Comparison of ENCODE assay signal across 21 cellular contexts in genomic region chr9:126303488-126303887, GRCh38. TPM values are rescaled to one million over a fixed set of nuclear protein-coding genes. Genes with fewer than 3 reads are reported as not detected.
DNase-seq lines count a peak whose midpoint lies in the region; ATAC-seq, FAIRE-seq and TF ChIP-seq lines count a peak whose summit lies in the region.
"Had no signal": no experiment of that assay in that cellular context is flagged by ENCODE, and none has a peak within 500 bp of the region (broad histone marks: within the 10 kb centered on the region; RNA-seq: fewer than 3 reads in every experiment).

No MANE protein-coding gene starts in this region.

- H3K27me3 Mint-ChIP-seq in WTC11 (ENCODE audit: low read depth) = no peaks in the 10 kb centered on the region
- peaks cover 7% of the 10 kb centered on the region for H3K27me3 Mint-ChIP-seq in activated T-helper 1 cell treated with anti-CD3 and anti-CD28 coated beads, Interleukin-12 subunit alpha, Interleukin-12 subunit beta, Interleukin-2, Interleukin-4 antibody, amounts not matched to agents 30 ng/mL and 10 ng/mL and 1 ng/mL, durations not matched to agents 14 hours and 24 hours and 36 hours (ENCODE audit: insufficient read depth)

- ATAC-seq in HepG2 (peak; percentile 33), right lobe of liver (no peak), WTC11 (peak; percentile 85)
- ATAC-seq: left ventricle myocardium superior had no signal

- POLR2A ChIA-PET in HepG2 (lab: Yijun Ruan, JAX) = no interaction called here
- POLR2A ChIA-PET in WTC11 (lab: Charles Lee) = no interaction called here

- in situ Hi-C loops in HepG2 (cut with HindIII; ENCODE audit: extremely low pct_ligation_motif_present, low pct_unique_long_range_greater_than_20kb) = loop anchor here (5.0 kb wide), 2 partner anchors 94 to 189 kb away; no protein-coding TSS in a partner anchor

- no peak for TF ChIP-seq RAD21 in HepG2 (CRISPR knock-in tag; IDR thresholded peaks at IDR 0.05)

- no peak overlapping the region for H3K27ac Mint-ChIP-seq in WTC11
- H3K27ac Mint-ChIP-seq in activated T-helper 1 cell treated with anti-CD3 and anti-CD28 coated beads, Interleukin-12 subunit alpha, Interleukin-12 subunit beta, Interleukin-2, Interleukin-4 antibody, amounts not matched to agents 30 ng/mL and 10 ng/mL and 1 ng/mL, durations not matched to agents 14 hours and 24 hours and 36 hours = no peak overlapping the region
- H3K27ac Mint-ChIP-seq: activated B cell treated with CpG ODN at 0.5 μM for 24 hours had no signal

- peak overlapping the region; percentile 35 for H3K4me2 ChIP-seq in HepG2 (ENCODE audit: low read depth, low read length)
- H3K4me2 ChIP-seq in keratinocyte (ENCODE audit: control insufficient read depth, extremely low read depth, insufficient read depth, low read depth, low read length) = no peak overlapping the region

- BruUV-seq in HepG2 (replicated peaks; lab: Mats Ljungman, UMichigan) = no TSS peak

- intact Hi-C loops in HepG2 (cut with micrococcal nuclease; ENCODE audit: unreplicated experiment) = loop anchor here (2.0 kb wide), 3 partner anchors 13 to 83 kb away; no protein-coding TSS in a partner anchor
- intact Hi-C loops in right lobe of liver (cut with DNase I) = loop anchor here (10.0 kb wide), 2 partner anchors 91 to 181 kb away; no protein-coding TSS in a partner anchor
- intact Hi-C loops in activated T-helper 1 cell treated with anti-CD3 and anti-CD28 coated beads, Interleukin-12 subunit alpha, Interleukin-12 subunit beta, Interleukin-2, Interleukin-4 antibody, amounts not matched to agents 30 ng/mL and 10 ng/mL and 1 ng/mL, durations not matched to agents 14 hours and 24 hours and 36 hours (cut with micrococcal nuclease) = no loop called here

- FAIRE-seq in HepG2 (lab: Jason Lieb, UNC) (peak; percentile 53), keratinocyte (lab: Jason Lieb, UNC) (peak; percentile 13)
- FAIRE-seq: GM18507 had no signal

- H3K9me1 ChIP-seq in keratinocyte (ENCODE audit: control insufficient read depth, extremely low read depth, insufficient read depth, low read length) = no peaks in the 10 kb centered on the region

- H3K36me3 ChIP-seq in HepG2 (replicated peaks in 1 of 2; ENCODE audit: control insufficient read depth in 1 of 2, insufficient read depth in 2 of 2, low read length in 2 of 2) = no peaks in the 10 kb centered on the region
- no peaks in the 10 kb centered on the region for H3K36me3 ChIP-seq in right lobe of liver
- H3K36me3 ChIP-seq in keratinocyte (ENCODE audit: control insufficient read depth in 2 of 2, extremely low read depth in 1 of 2, insufficient read depth in 2 of 2, low read length in 2 of 2) = no peaks in the 10 kb centered on the region
- H3K36me3 ChIP-seq: esophagus squamous epithelium, Peyer's patch, SJSA1, tibial nerve had no signal

- dilution Hi-C loops in keratinocyte (cut with MboI; ENCODE audit: extremely low pct_ligation_motif_present, low sequenced_read_pairs) = no loop called here

- H3K9ac ChIP-seq in HepG2 (ENCODE audit: insufficient read depth, low read depth, low read length) = no peak overlapping the region
- H3K9ac ChIP-seq in keratinocyte (ENCODE audit: control insufficient read depth, extremely low read depth, insufficient read depth, low read length) = no peak overlapping the region

- no peak overlapping the region for H3K27ac ChIP-seq in HepG2 (ENCODE audit: extremely low read length, insufficient read depth, low read length)
- no peak overlapping the region for H3K27ac ChIP-seq in right lobe of liver
- no peak overlapping the region for H3K27ac ChIP-seq in keratinocyte (ENCODE audit: control insufficient read depth, insufficient read depth, low read length)
- H3K27ac ChIP-seq: esophagus squamous epithelium, Peyer's patch, SJSA1, tibial nerve had no signal

- no peaks in the 10 kb centered on the region for H4K20me1 ChIP-seq in HepG2 (ENCODE audit: insufficient read depth, low read length)
- H4K20me1 ChIP-seq in keratinocyte (ENCODE audit: control insufficient read depth, extremely low read depth, insufficient read depth, low read length) = no peaks in the 10 kb centered on the region

- WGBS in HepG2 (ENCODE audit: low lambda C conversion rate) = 58% methylated on average over 3 of the region's 3 CpGs
- 100% methylated on average over 3 of the region's 3 CpGs for WGBS in right lobe of liver (ENCODE audit: insufficient coverage, low coverage, low lambda C conversion rate, missing lambda C conversion rate)

- DNase-seq in HepG2 (ENCODE audit: low spot score) (peak; percentile 37), right lobe of liver (no peak), WTC11 (ENCODE audit: low spot score) (no peak), keratinocyte (ENCODE audit: low read depth, low spot score) (no peak), retina (no peak), NCI-H146 treated with DMSO at 0.1 percent for 48 hours (lab: John Stamatoyannopoulos, UW; ENCODE audit: unreplicated experiment) (no peak)
- no peak for DNase-seq in stimulated activated CD8-positive, alpha-beta memory T cell treated with anti-CD3 and anti-CD28 coated beads, Interleukin-4, amount 100 ng/mL, for 48 hours
- no peak for DNase-seq in activated T-helper 1 cell treated with anti-CD3 and anti-CD28 coated beads, Interleukin-12 subunit alpha, Interleukin-12 subunit beta, Interleukin-2, Interleukin-4 antibody, amounts not matched to agents 30 ng/mL and 10 ng/mL and 1 ng/mL, durations not matched to agents 14 hours and 24 hours and 36 hours (ENCODE audit: low spot score)
- DNase-seq: activated B cell treated with CpG ODN at 0.5 μM for 24 hours; amygdala; CD8-positive, alpha-beta memory T cell; central memory CD4-positive, alpha-beta T cell; effector CD8-positive, alpha-beta T cell; esophagus squamous epithelium; left ventricle myocardium superior; NCI-H146; NK-92 treated with Interleukin-12 subunit alpha and Interleukin-12 subunit beta, amount 100 ng/mL, for 24 hours; Peyer's patch had no signal

- no peaks in the 10 kb centered on the region for H3K36me3 Mint-ChIP-seq in WTC11
- H3K36me3 Mint-ChIP-seq in activated T-helper 1 cell treated with anti-CD3 and anti-CD28 coated beads, Interleukin-12 subunit alpha, Interleukin-12 subunit beta, Interleukin-2, Interleukin-4 antibody, amounts not matched to agents 30 ng/mL and 10 ng/mL and 1 ng/mL, durations not matched to agents 14 hours and 24 hours and 36 hours (ENCODE audit: low read depth) = no peaks in the 10 kb centered on the region
- H3K36me3 Mint-ChIP-seq: CD8-positive, alpha-beta memory T cell had no signal

- TF ChIP-seq EP300 in HepG2 (IDR thresholded peaks at IDR 0.05; ENCODE audit: low read depth in 2 of 2, low read length in 2 of 2) (no peak), HepG2 (CRISPR knock-in tag; IDR thresholded peaks at IDR 0.05; ENCODE audit: borderline replicate concordance) (no peak)

- no peak overlapping the region for H3K4me3 Mint-ChIP-seq in WTC11
- H3K4me3 Mint-ChIP-seq in activated T-helper 1 cell treated with anti-CD3 and anti-CD28 coated beads, Interleukin-12 subunit alpha, Interleukin-12 subunit beta, Interleukin-2, Interleukin-4 antibody, amounts not matched to agents 30 ng/mL and 10 ng/mL and 1 ng/mL, durations not matched to agents 14 hours and 24 hours and 36 hours = no peak overlapping the region
- H3K4me3 Mint-ChIP-seq: activated B cell treated with CpG ODN at 0.5 μM for 24 hours; CD8-positive, alpha-beta memory T cell had no signal

- H2AFZ ChIP-seq in HepG2 (ENCODE audit: low read length) (no peak overlapping the region), keratinocyte (ENCODE audit: control insufficient read depth, low read length) (no peak overlapping the region)

- no peaks in the 10 kb centered on the region; the same call in 1 of the 2 replicates for H3K4me1 Mint-ChIP-seq in WTC11
- H3K4me1 Mint-ChIP-seq in activated T-helper 1 cell treated with anti-CD3 and anti-CD28 coated beads, Interleukin-12 subunit alpha, Interleukin-12 subunit beta, Interleukin-2, Interleukin-4 antibody, amounts not matched to agents 30 ng/mL and 10 ng/mL and 1 ng/mL, durations not matched to agents 14 hours and 24 hours and 36 hours (ENCODE audit: low read depth) = peaks cover 5% of the 10 kb centered on the region
- H3K4me1 Mint-ChIP-seq: activated B cell treated with CpG ODN at 0.5 μM for 24 hours had no signal

- no peak overlapping the region for H3K4me3 ChIP-seq in HepG2 (replicated peaks in 1 of 3; ENCODE audit: insufficient read depth in 1 of 3, low read depth in 2 of 3, low read length in 3 of 3)
- H3K4me3 ChIP-seq in right lobe of liver = no peak overlapping the region
- H3K4me3 ChIP-seq in keratinocyte (ENCODE audit: control insufficient read depth in 2 of 3, extremely low read depth in 1 of 3, insufficient read depth in 2 of 3, low read depth in 1 of 3, low read length in 3 of 3) = no peak overlapping the region
- H3K4me3 ChIP-seq: esophagus squamous epithelium, Peyer's patch, SJSA1, tibial nerve had no signal

- peaks cover 67% of the 10 kb centered on the region for H3K4me1 ChIP-seq in HepG2 (ENCODE audit: insufficient read depth, low read length)
- H3K4me1 ChIP-seq in right lobe of liver = no peaks in the 10 kb centered on the region
- H3K4me1 ChIP-seq in keratinocyte (ENCODE audit: control insufficient read depth, extremely low read depth, insufficient read depth, low read length) = no peaks in the 10 kb centered on the region
- H3K4me1 ChIP-seq: esophagus squamous epithelium, Peyer's patch, SJSA1 had no signal

- no peaks in the 10 kb centered on the region for H3K9me3 ChIP-seq in HepG2 (ENCODE audit: low read length)
- H3K9me3 ChIP-seq in right lobe of liver = no peaks in the 10 kb centered on the region
- no peaks in the 10 kb centered on the region for H3K9me3 ChIP-seq in keratinocyte (ENCODE audit: control insufficient read depth, low read depth, low read length)
- H3K9me3 ChIP-seq: esophagus squamous epithelium, Peyer's patch, SJSA1, tibial nerve had no signal

- no peaks in the 10 kb centered on the region for H3K9me3 Mint-ChIP-seq in WTC11
- H3K9me3 Mint-ChIP-seq in activated T-helper 1 cell treated with anti-CD3 and anti-CD28 coated beads, Interleukin-12 subunit alpha, Interleukin-12 subunit beta, Interleukin-2, Interleukin-4 antibody, amounts not matched to agents 30 ng/mL and 10 ng/mL and 1 ng/mL, durations not matched to agents 14 hours and 24 hours and 36 hours = no peaks in the 10 kb centered on the region
- H3K9me3 Mint-ChIP-seq: activated B cell treated with CpG ODN at 0.5 μM for 24 hours; CD8-positive, alpha-beta memory T cell had no signal

- H3K79me2 ChIP-seq in HepG2 (ENCODE audit: insufficient read depth, low read length) (no peaks in the 10 kb centered on the region), keratinocyte (ENCODE audit: control insufficient read depth, insufficient read depth, low read length) (no peaks in the 10 kb centered on the region)

- no peaks in the 10 kb centered on the region; a peak in 1 of 5 replicates for H3K27me3 ChIP-seq in HepG2 (ENCODE audit: control insufficient read depth in 1 of 2, insufficient read depth in 2 of 2, low read length in 2 of 2)
- H3K27me3 ChIP-seq in right lobe of liver = no peaks in the 10 kb centered on the region
- peaks cover 2% of the 10 kb centered on the region for H3K27me3 ChIP-seq in keratinocyte (ENCODE audit: control insufficient read depth, extremely low read depth, insufficient read depth, low read length)
- H3K27me3 ChIP-seq: Peyer's patch, SJSA1, tibial nerve had no signal

- TF ChIP-seq POLR2A in HepG2 (IDR thresholded peaks at IDR 0.05; ENCODE audit: insufficient read depth in 1 of 2, low read depth in 2 of 2, low read length in 2 of 2) = no peak
- no peak for TF ChIP-seq POLR2A in right lobe of liver (IDR thresholded peaks at IDR 0.05)

- CTCF ChIA-PET in HepG2 (lab: Yijun Ruan, JAX; ENCODE audit: low intra/inter-chr PET ratio, low total read pairs) = interaction anchor here (2.7 kb wide), 1 partner anchor 95 kb away, joined by 47 read pairs; no protein-coding TSS in a partner anchor
- CTCF ChIA-PET in WTC11 (lab: Charles Lee) = interaction anchor here (0.6 to 4.1 kb wide), 7 partner anchors 10 to 877 kb away, joined by 3 to 19 read pairs (median 4); no protein-coding TSS in a partner anchor

- TF ChIP-seq CTCF in HepG2 (CRISPR knock-in tag; IDR thresholded peaks at IDR 0.05) = no peak
- no peak for TF ChIP-seq CTCF in right lobe of liver (IDR thresholded peaks at IDR 0.05)
- no peak for TF ChIP-seq CTCF in WTC11 (IDR thresholded peaks at IDR 0.05)
- no peak for TF ChIP-seq CTCF in keratinocyte (optimal IDR thresholded peaks at IDR 0.05 in 1 of 3, IDR thresholded peaks at IDR 0.05 in 1 of 3, conservative IDR thresholded peaks at IDR 0.05 in 1 of 3; ENCODE audit: extremely low read depth in 1 of 3, insufficient read depth in 2 of 3, low read length in 3 of 3)

RNA-seq across cellular contexts. Expression of gene MVB12B, which starts 23.1 kb away (rescaled TPM):
- total RNA-seq in HepG2 (2016; rRNA removed; fragmentation: Illumina TruSeq; extraction: Trizol) (26.0 and 30.1 TPM in 2 replicates), right lobe of liver (10 to 100 TPM in 2 of 6 experiments, 1 to 10 TPM in 4; 7.2 to 16.2 (median 9.1) TPM), WTC11 (2021) (4.9 to 5.7 TPM (median 5.5 TPM) in 3 replicates)
- 52.4 and 56.2 TPM in 2 replicates for total RNA-seq in HepG2 (2016; cell fraction: cytosol; rRNA removed; fragmentation: Illumina TruSeq; extraction: Trizol; ENCODE audit: low read depth)
- 22.0 and 29.4 TPM in 2 replicates for total RNA-seq in HepG2 (2016; cell fraction: insoluble cytoplasmic fraction; rRNA removed; fragmentation: Illumina TruSeq; extraction: Trizol)
- 19.7 and 20.0 TPM in 2 replicates for total RNA-seq in HepG2 (2016; cell fraction: membrane; rRNA removed; fragmentation: Illumina TruSeq; extraction: Trizol)
- total RNA-seq in HepG2 (2016; cell fraction: nucleus; rRNA removed; fragmentation: Illumina TruSeq; extraction: Trizol) = 43.3 and 49.2 TPM in 2 replicates
- polyA plus RNA-seq in HepG2 (2011; rRNA removed) (10.7 and 12.1 TPM in 2 replicates), keratinocyte (0.54 to 2.5 TPM (median 1.2 TPM) in 3 replicates)
- 9.2 and 11.3 TPM in 2 replicates for polyA plus RNA-seq in HepG2 (2011; cell fraction: cytosol; rRNA removed)
- polyA plus RNA-seq in HepG2 (2011; cell fraction: nucleus; rRNA removed) = 13.9 and 18.7 TPM in 2 replicates
- polyA plus RNA-seq in HepG2 (2012) = 10.0 and 10.4 TPM in 2 replicates
- polyA plus RNA-seq in HepG2 (2016; cell fraction: cytosol; fragmentation: Illumina TruSeq; extraction: Trizol; ENCODE audit: low read depth) = 2.4 and 3.2 TPM in 2 replicates
- polyA plus RNA-seq in HepG2 (2016; cell fraction: insoluble cytoplasmic fraction; fragmentation: Illumina TruSeq; extraction: Trizol; ENCODE audit: low read depth) = 20.2 and 24.6 TPM in 2 replicates
- polyA plus RNA-seq in HepG2 (2016; cell fraction: membrane; fragmentation: Illumina TruSeq; extraction: Trizol; ENCODE audit: low read depth) = 7.4 and 7.6 TPM in 2 replicates
- polyA plus RNA-seq in HepG2 (2016; cell fraction: nucleus; fragmentation: Illumina TruSeq; extraction: Trizol; ENCODE audit: insufficient read depth, low read depth) = 22.4 and 30.0 TPM in 2 replicates
- 1.4 and 38.6 TPM in 2 replicates for polyA minus RNA-seq in HepG2 (2011; rRNA and poly(A)+ RNA removed; ENCODE audit: low replicate concordance)
- polyA minus RNA-seq in HepG2 (2011; cell fraction: cytosol; rRNA and poly(A)+ RNA removed) = 10.4 and 11.3 TPM in 2 replicates
- 43.9 and 48.9 TPM in 2 replicates for polyA minus RNA-seq in HepG2 (2011; cell fraction: nucleus; rRNA and poly(A)+ RNA removed)
- polyA plus RNA-seq in keratinocyte (2011; ENCODE audit: low read depth) = 0.35 TPM
- polyA plus RNA-seq in keratinocyte (2011; cell fraction: cytosol; rRNA removed) = 1.3 and 1.5 TPM in 2 replicates
- polyA plus RNA-seq in keratinocyte (2011; cell fraction: nucleus; rRNA removed) = 2.4 and 2.6 TPM in 2 replicates
- polyA plus RNA-seq in keratinocyte (2012; ENCODE audit: low replicate concordance) = 0.35 and 1.3 TPM in 2 replicates
- 2.8 to 3.3 TPM (median 2.8 TPM) in 3 replicates for polyA minus RNA-seq in keratinocyte
- 1.7 TPM for polyA minus RNA-seq in keratinocyte (2011; cell fraction: cytosol; rRNA and poly(A)+ RNA removed)
- 2.5 and 6.2 TPM in 2 replicates for polyA minus RNA-seq in keratinocyte (2011; cell fraction: nucleus; rRNA and poly(A)+ RNA removed)
- 1.1 and 1.9 TPM in 2 replicates for total RNA-seq in activated T-helper 1 cell treated with anti-CD3 and anti-CD28 coated beads, Interleukin-12 subunit alpha, Interleukin-12 subunit beta, Interleukin-2, Interleukin-4 antibody, amounts not matched to agents 30 ng/mL and 10 ng/mL and 1 ng/mL, durations not matched to agents 14 hours and 24 hours and 36 hours

Comparison
In these comparisons a context has a peak if more than half of its experiments do, and no peak if none do; other contexts are left out.
1. ATAC-seq: peak in HepG2 (single experiment) and WTC11 (single experiment); none in right lobe of liver (0 of 4).
2. Of the 50 proteins assayed by ChIP-seq in both HepG2 and WTC11: peak only in HepG2: none; only in WTC11: USF2; in both: none; in neither: 49.